1 cellular context compared by ENCODE assay signal in genomic region chr5:127517480-127518318, GRCh38.
TF ChIP-seq lines count a peak whose summit lies in the region.

Gene PRRC1, plus strand, starts transcription at chr5:127517640. Its CDS starts 5,840 bp downstream, at chr5:127523480.

TF ChIP-seq in H1, 55 proteins besides CTCF, POLR2A, EP300 and RAD21:
- TF ChIP-seq TAF1 (IDR thresholded peaks at IDR 0.05; ENCODE audit: low read depth, low read length), result peak; percentile 78
- no peak for TF ChIP-seq SP2 (IDR thresholded peaks at IDR 0.05; ENCODE audit: low read length)
- peak; percentile 89; the same call in 1 of the 2 replicates for TF ChIP-seq YY1 (IDR thresholded peaks at IDR 0.05; ENCODE audit: low read depth, low read length)
- peak; percentile 24 to 54; a peak in 2 of 4 replicates for TF ChIP-seq SIN3A (conservative IDR thresholded peaks at IDR 0.05 in 1 of 2, IDR thresholded peaks at IDR 0.05 in 1 of 2; ENCODE audit: low read depth in 1 of 2, low read length in 2 of 2)
- TF ChIP-seq ATF3 (IDR thresholded peaks at IDR 0.05; ENCODE audit: insufficient read depth, low read depth, low read length), result no peak
- TF ChIP-seq NRF1 (IDR thresholded peaks at IDR 0.05; ENCODE audit: low read depth, low read length), result peak; percentile 39; the same call in 1 of the 2 replicates
- peak; percentile 87 for TF ChIP-seq ASH2L (IDR thresholded peaks at IDR 0.05; ENCODE audit: low read length)
- TF ChIP-seq E2F6 (IDR thresholded peaks at IDR 0.05), result no peak
- TF ChIP-seq TBP (IDR thresholded peaks at IDR 0.05; ENCODE audit: low read depth, low read length), result peak; percentile 60; the same call in 1 of the 2 replicates
- peak; percentile 81 for TF ChIP-seq CREB1 (IDR thresholded peaks at IDR 0.05)
- peak; percentile 97 for TF ChIP-seq POLR2AphosphoS5 (IDR thresholded peaks at IDR 0.05; ENCODE audit: low read depth, low read length)
- peak; percentile 92 for TF ChIP-seq RBBP5 (IDR thresholded peaks at IDR 0.05; ENCODE audit: borderline replicate concordance, low read depth, low read length)
- TF ChIP-seq PHF8 (conservative IDR thresholded peaks at IDR 0.05; ENCODE audit: low read depth, low read length), result peak; percentile 93
- peak; percentile 90 for TF ChIP-seq KDM4A (IDR thresholded peaks at IDR 0.05; ENCODE audit: low read depth, low read length, severe bottlenecking)
TF ChIP-seq in H1: peak in this region for 11.
